In the genomic region with DNA sequence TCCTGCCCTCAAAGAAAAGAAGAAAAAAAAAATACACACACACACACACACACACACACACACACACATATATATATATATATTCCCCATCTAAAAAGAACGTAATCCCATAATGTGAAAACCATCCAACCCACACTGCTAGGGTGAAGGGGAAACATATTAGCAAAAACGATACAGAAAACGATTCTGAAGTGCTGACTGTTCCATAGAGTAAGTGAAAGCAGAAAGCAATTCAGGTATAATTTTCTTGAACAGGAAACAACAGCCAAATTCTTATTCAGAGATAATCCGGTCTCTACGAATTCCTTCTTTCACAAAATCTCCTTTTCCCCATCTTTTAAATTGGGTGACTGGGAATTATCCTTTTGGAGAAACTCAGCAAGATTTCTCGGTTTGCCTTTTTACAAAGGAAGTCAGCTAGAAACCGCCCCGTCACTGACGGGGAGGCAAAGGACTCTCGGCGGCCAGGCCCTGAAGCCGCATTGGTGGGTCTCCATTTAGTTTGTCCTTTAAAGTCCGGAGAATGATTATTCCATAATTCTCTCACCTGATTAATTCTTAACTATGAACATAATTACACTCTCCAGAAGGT, we compare ENCODE assay signal across 13 cellular contexts.
A peak's percentile ranks its signal among the peaks of the same experiment; 100 is the strongest.
DNase-seq lines count a peak whose midpoint lies in the region; ATAC-seq and TF ChIP-seq lines count a peak whose summit lies in the region.
"Had no signal": no experiment of that assay in that cellular context is flagged by ENCODE, and none has a peak within 500 bp of the region (broad histone marks: within the 10 kb centered on the region; RNA-seq: fewer than 3 reads in every experiment).

No MANE protein-coding gene starts in this region.

- no peaks in the 10 kb centered on the region for H3K36me3 Mint-ChIP-seq in nephron progenitor cell (ENCODE audit: low read depth)
- no peaks in the 10 kb centered on the region for H3K36me3 Mint-ChIP-seq in stimulated activated effector memory CD8-positive, alpha-beta T cell treated with anti-CD3 and anti-CD28 coated beads, Interleukin-12 subunit alpha, Interleukin-12 subunit beta, amount 100 ng/mL, for 72 hours

- H3K4me1 Mint-ChIP-seq in nephron progenitor cell: peaks cover 4% of the 10 kb centered on the region
- no peaks in the 10 kb centered on the region for H3K4me1 Mint-ChIP-seq in stimulated activated effector memory CD8-positive, alpha-beta T cell treated with anti-CD3 and anti-CD28 coated beads, Interleukin-12 subunit alpha, Interleukin-12 subunit beta, amount 100 ng/mL, for 72 hours

- H3K27me3 Mint-ChIP-seq in nephron progenitor cell (ENCODE audit: low read depth, poor library complexity): peaks cover 35% of the 10 kb centered on the region

- WGBS in urinary bladder: 43% methylated on average over 13 of the region's 13 CpGs

- H3K4me3 ChIP-seq in fibroblast of the aortic adventitia (ENCODE audit: low read depth, low read length) (peak overlapping the region; percentile 57), urinary bladder (ENCODE audit: low read depth, low read length) (peak overlapping the region; percentile 30)

- no peak overlapping the region for H3K27ac Mint-ChIP-seq in nephron progenitor cell
- H3K27ac Mint-ChIP-seq in stimulated activated effector memory CD8-positive, alpha-beta T cell treated with anti-CD3 and anti-CD28 coated beads, Interleukin-12 subunit alpha, Interleukin-12 subunit beta, amount 100 ng/mL, for 72 hours: no peak overlapping the region

- no peak for ATAC-seq in stimulated activated effector memory CD8-positive, alpha-beta T cell treated with anti-CD3 and anti-CD28 coated beads, Interleukin-12 subunit alpha, Interleukin-12 subunit beta, amount 100 ng/mL, for 72 hours
- ATAC-seq in GM21423 (IDR thresholded peaks at IDR 0.05; ENCODE audit: unreplicated experiment): no peak
- ATAC-seq: PC-3 had no signal

- H3K27ac ChIP-seq in urinary bladder (ENCODE audit: low read depth): no peak overlapping the region
- H3K27ac ChIP-seq: adrenal gland had no signal

- H3K4me3 Mint-ChIP-seq in nephron progenitor cell: peak overlapping the region; percentile 88
- no peak overlapping the region for H3K4me3 Mint-ChIP-seq in stimulated activated effector memory CD8-positive, alpha-beta T cell treated with anti-CD3 and anti-CD28 coated beads, Interleukin-12 subunit alpha, Interleukin-12 subunit beta, amount 100 ng/mL, for 72 hours

- H3K36me3 ChIP-seq in urinary bladder (ENCODE audit: insufficient read depth): no peaks in the 10 kb centered on the region
- H3K36me3 ChIP-seq: adrenal gland had no signal

- H3K9me3 Mint-ChIP-seq in nephron progenitor cell: no peaks in the 10 kb centered on the region
- H3K9me3 Mint-ChIP-seq in stimulated activated effector memory CD8-positive, alpha-beta T cell treated with anti-CD3 and anti-CD28 coated beads, Interleukin-12 subunit alpha, Interleukin-12 subunit beta, amount 100 ng/mL, for 72 hours: peaks cover 16% of the 10 kb centered on the region

- no peaks in the 10 kb centered on the region for H3K4me1 ChIP-seq in urinary bladder (ENCODE audit: insufficient read depth)
- H3K4me1 ChIP-seq: adrenal gland had no signal

- no peak for TF ChIP-seq CTCF in fibroblast of the aortic adventitia (IDR thresholded peaks at IDR 0.05; ENCODE audit: insufficient read depth, low read length)
- no peak for TF ChIP-seq CTCF in nephron progenitor cell (IDR thresholded peaks at IDR 0.05)

- peak; percentile 75 for DNase-seq in NCI-H510A treated with DMSO at 0.1 percent for 48 hours (lab: John Stamatoyannopoulos, UW)
- DNase-seq in NCI-H510A (lab: John Stamatoyannopoulos, UW): no peak
- peak; percentile 16 for DNase-seq in fibroblast of the aortic adventitia (ENCODE audit: low read depth)
- no peak for DNase-seq in nephron progenitor cell
- no peak for DNase-seq in stimulated activated effector memory CD8-positive, alpha-beta T cell treated with anti-CD3 and anti-CD28 coated beads, Interleukin-12 subunit alpha, Interleukin-12 subunit beta, amount 100 ng/mL, for 72 hours (ENCODE audit: low spot score in 2 of 2)
- no peak for DNase-seq in DMS153 (lab: John Stamatoyannopoulos, UW)
- DNase-seq: activated CD4-positive, alpha-beta T cell treated with anti-CD3 and anti-CD28 coated beads for 4 hours; Karpas-422; PC-3; stimulated activated CD4-positive, alpha-beta T cell treated with anti-CD3 and anti-CD28 coated beads, Interleukin-15, amount 100 ng/mL, for 24 hours had no signal

Comparison
In these comparisons a context has a peak if more than half of its experiments do, and no peak if none do; other contexts are left out.
1. DNase-seq: peak in NCI-H510A treated with DMSO at 0.1 percent for 48 hours (single experiment) and fibroblast of the aortic adventitia (single experiment); none in NCI-H510A (single experiment), nephron progenitor cell (single experiment), stimulated activated effector memory CD8-positive, alpha-beta T cell treated with anti-CD3 and anti-CD28 coated beads, Interleukin-12 subunit alpha, Interleukin-12 subunit beta, amount 100 ng/mL, for 72 hours (0 of 2) and DMS153 (single experiment).